1 cellular context compared by ENCODE assay signal in genomic region chr7:1050254-1050906, GRCh38.
TF ChIP-seq lines count a peak whose summit lies in the region.

No MANE protein-coding gene starts in this region.

TF ChIP-seq in HepG2, 621 proteins besides CTCF, POLR2A, EP300 and RAD21:
- peak; percentile 55 for TF ChIP-seq ZBTB33 (CRISPR knock-in tag; IDR thresholded peaks at IDR 0.05)
- no peak for TF ChIP-seq NR1H2 (CRISPR knock-in tag; IDR thresholded peaks at IDR 0.05; ENCODE audit: borderline replicate concordance, low read depth)
- TF ChIP-seq HOXA3 (CRISPR knock-in tag; IDR thresholded peaks at IDR 0.05), result no peak
- TF ChIP-seq DNMT1 (CRISPR knock-in tag; IDR thresholded peaks at IDR 0.05), result no peak
